2 cellular contexts compared by ENCODE assay signal in the genomic region with DNA sequence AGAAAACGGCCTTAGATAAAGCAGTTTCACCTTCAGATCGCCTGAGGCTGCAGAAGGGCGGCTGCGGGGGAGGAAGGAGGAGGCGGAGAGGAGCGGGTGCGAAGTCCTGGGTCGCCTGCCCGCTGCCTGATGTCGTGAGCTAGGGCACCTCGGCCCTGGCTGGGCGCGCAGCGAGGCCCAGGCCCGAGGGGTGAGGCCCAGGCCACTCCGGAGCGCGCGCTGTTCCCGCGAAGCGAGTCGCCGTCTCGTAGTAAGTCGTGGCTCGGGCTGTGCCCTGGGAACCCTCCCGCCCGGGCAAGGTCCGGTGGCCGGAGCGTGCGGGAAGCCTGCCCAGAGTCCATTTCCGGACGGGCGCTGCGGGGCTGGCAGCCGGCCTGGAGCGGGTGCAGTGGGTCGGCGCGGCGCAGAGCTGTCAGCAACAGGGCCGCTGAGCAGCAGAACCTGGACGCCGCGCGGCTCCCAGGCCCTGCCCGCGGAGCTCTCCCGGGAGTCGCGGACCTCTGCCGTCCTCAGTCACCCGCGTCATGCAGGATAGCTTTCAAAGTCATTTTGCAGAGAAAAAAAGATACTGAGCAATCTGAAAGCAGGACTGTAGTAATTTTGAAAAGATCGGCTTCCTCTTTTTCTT.
A peak's percentile ranks its signal among the peaks of the same experiment; 100 is the strongest.
TF ChIP-seq lines count a peak whose summit lies in the region.

No MANE protein-coding gene starts in this region.

TF ChIP-seq in Ishikawa, 13 proteins besides CTCF, POLR2A, EP300 and RAD21 (continued from another document):
- TF ChIP-seq TEAD4 (IDR thresholded peaks at IDR 0.05), result no peak
- TF ChIP-seq, protein P1, sequence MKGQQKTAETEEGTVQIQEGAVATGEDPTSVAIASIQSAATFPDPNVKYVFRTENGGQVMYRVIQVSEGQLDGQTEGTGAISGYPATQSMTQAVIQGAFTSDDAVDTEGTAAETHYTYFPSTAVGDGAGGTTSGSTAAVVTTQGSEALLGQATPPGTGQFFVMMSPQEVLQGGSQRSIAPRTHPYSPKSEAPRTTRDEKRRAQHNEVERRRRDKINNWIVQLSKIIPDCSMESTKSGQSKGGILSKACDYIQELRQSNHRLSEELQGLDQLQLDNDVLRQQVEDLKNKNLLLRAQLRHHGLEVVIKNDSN (IDR thresholded peaks at IDR 0.05), result no peak

TF ChIP-seq in H1, 55 proteins besides CTCF, POLR2A, EP300 and RAD21 (continued from another document):
- TF ChIP-seq, protein P2, sequence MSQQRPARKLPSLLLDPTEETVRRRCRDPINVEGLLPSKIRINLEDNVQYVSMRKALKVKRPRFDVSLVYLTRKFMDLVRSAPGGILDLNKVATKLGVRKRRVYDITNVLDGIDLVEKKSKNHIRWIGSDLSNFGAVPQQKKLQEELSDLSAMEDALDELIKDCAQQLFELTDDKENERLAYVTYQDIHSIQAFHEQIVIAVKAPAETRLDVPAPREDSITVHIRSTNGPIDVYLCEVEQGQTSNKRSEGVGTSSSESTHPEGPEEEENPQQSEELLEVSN (IDR thresholded peaks at IDR 0.05), result peak; percentile 61; the same call in 1 of the 2 replicates
- TF ChIP-seq MAX (IDR thresholded peaks at IDR 0.05) (peak; percentile 44), SIN3A (conservative IDR thresholded peaks at IDR 0.05 in 1 of 2, IDR thresholded peaks at IDR 0.05 in 1 of 2; ENCODE audit: low read depth in 1 of 2, low read length in 2 of 2) (peak in 1 of 2 experiments; percentile 67; a peak in 1 of 4 replicates), FOSL1 (IDR thresholded peaks at IDR 0.05; ENCODE audit: insufficient read depth, low read depth, low read length) (no peak), CEBPB (IDR thresholded peaks at IDR 0.05; ENCODE audit: low read depth, low read length) (no peak), GTF2F1 (IDR thresholded peaks at IDR 0.05; ENCODE audit: borderline replicate concordance, low read depth, low read length) (no peak), KDM1A (IDR thresholded peaks at IDR 0.05; ENCODE audit: borderline replicate concordance, low read length) (no peak), RFX5 (IDR thresholded peaks at IDR 0.05; ENCODE audit: borderline replicate concordance, low read depth, low read length) (no peak), EZH2 (IDR thresholded peaks at IDR 0.05; ENCODE audit: low read depth, low read length, severe bottlenecking) (peak; percentile 49), CBX5 (IDR thresholded peaks at IDR 0.05; ENCODE audit: low read depth, low read length) (no peak), PHF8 (conservative IDR thresholded peaks at IDR 0.05; ENCODE audit: low read depth, low read length) (0 out of 2 replicates have a peak, but pooled peaks have one; percentile 37), RNF2 (IDR thresholded peaks at IDR 0.05; ENCODE audit: borderline replicate concordance, low read depth, low read length, missing control alignments, poor library complexity, severe bottlenecking) (peak; percentile 63), KDM5A (IDR thresholded peaks at IDR 0.05; ENCODE audit: low read length) (no peak), KDM4A (IDR thresholded peaks at IDR 0.05; ENCODE audit: low read depth, low read length, severe bottlenecking) (peak; percentile 54), ASH2L (IDR thresholded peaks at IDR 0.05; ENCODE audit: low read length) (peak; percentile 93), CBX8 (IDR thresholded peaks at IDR 0.05; ENCODE audit: borderline replicate concordance, low read depth, low read length) (no peak), MAFK (IDR thresholded peaks at IDR 0.05; ENCODE audit: low read depth, low read length) (no peak), SAP30 (IDR thresholded peaks at IDR 0.05; ENCODE audit: insufficient read depth, insufficient replicate concordance, low read length) (no peak), BRCA1 (IDR thresholded peaks at IDR 0.05; ENCODE audit: low read depth, low read length) (no peak)
- TF ChIP-seq, protein P3, sequence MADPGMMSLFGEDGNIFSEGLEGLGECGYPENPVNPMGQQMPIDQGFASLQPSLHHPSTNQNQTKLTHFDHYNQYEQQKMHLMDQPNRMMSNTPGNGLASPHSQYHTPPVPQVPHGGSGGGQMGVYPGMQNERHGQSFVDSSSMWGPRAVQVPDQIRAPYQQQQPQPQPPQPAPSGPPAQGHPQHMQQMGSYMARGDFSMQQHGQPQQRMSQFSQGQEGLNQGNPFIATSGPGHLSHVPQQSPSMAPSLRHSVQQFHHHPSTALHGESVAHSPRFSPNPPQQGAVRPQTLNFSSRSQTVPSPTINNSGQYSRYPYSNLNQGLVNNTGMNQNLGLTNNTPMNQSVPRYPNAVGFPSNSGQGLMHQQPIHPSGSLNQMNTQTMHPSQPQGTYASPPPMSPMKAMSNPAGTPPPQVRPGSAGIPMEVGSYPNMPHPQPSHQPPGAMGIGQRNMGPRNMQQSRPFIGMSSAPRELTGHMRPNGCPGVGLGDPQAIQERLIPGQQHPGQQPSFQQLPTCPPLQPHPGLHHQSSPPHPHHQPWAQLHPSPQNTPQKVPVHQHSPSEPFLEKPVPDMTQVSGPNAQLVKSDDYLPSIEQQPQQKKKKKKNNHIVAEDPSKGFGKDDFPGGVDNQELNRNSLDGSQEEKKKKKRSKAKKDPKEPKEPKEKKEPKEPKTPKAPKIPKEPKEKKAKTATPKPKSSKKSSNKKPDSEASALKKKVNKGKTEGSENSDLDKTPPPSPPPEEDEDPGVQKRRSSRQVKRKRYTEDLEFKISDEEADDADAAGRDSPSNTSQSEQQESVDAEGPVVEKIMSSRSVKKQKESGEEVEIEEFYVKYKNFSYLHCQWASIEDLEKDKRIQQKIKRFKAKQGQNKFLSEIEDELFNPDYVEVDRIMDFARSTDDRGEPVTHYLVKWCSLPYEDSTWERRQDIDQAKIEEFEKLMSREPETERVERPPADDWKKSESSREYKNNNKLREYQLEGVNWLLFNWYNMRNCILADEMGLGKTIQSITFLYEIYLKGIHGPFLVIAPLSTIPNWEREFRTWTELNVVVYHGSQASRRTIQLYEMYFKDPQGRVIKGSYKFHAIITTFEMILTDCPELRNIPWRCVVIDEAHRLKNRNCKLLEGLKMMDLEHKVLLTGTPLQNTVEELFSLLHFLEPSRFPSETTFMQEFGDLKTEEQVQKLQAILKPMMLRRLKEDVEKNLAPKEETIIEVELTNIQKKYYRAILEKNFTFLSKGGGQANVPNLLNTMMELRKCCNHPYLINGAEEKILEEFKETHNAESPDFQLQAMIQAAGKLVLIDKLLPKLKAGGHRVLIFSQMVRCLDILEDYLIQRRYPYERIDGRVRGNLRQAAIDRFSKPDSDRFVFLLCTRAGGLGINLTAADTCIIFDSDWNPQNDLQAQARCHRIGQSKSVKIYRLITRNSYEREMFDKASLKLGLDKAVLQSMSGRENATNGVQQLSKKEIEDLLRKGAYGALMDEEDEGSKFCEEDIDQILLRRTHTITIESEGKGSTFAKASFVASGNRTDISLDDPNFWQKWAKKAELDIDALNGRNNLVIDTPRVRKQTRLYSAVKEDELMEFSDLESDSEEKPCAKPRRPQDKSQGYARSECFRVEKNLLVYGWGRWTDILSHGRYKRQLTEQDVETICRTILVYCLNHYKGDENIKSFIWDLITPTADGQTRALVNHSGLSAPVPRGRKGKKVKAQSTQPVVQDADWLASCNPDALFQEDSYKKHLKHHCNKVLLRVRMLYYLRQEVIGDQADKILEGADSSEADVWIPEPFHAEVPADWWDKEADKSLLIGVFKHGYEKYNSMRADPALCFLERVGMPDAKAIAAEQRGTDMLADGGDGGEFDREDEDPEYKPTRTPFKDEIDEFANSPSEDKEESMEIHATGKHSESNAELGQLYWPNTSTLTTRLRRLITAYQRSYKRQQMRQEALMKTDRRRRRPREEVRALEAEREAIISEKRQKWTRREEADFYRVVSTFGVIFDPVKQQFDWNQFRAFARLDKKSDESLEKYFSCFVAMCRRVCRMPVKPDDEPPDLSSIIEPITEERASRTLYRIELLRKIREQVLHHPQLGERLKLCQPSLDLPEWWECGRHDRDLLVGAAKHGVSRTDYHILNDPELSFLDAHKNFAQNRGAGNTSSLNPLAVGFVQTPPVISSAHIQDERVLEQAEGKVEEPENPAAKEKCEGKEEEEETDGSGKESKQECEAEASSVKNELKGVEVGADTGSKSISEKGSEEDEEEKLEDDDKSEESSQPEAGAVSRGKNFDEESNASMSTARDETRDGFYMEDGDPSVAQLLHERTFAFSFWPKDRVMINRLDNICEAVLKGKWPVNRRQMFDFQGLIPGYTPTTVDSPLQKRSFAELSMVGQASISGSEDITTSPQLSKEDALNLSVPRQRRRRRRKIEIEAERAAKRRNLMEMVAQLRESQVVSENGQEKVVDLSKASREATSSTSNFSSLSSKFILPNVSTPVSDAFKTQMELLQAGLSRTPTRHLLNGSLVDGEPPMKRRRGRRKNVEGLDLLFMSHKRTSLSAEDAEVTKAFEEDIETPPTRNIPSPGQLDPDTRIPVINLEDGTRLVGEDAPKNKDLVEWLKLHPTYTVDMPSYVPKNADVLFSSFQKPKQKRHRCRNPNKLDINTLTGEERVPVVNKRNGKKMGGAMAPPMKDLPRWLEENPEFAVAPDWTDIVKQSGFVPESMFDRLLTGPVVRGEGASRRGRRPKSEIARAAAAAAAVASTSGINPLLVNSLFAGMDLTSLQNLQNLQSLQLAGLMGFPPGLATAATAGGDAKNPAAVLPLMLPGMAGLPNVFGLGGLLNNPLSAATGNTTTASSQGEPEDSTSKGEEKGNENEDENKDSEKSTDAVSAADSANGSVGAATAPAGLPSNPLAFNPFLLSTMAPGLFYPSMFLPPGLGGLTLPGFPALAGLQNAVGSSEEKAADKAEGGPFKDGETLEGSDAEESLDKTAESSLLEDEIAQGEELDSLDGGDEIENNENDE (IDR thresholded peaks at IDR 0.05; ENCODE audit: insufficient replicate concordance, low read length), result no peak
TF ChIP-seq in H1: peak in this region for 10.
